18 cellular contexts compared by ENCODE assay signal in the genomic region with DNA sequence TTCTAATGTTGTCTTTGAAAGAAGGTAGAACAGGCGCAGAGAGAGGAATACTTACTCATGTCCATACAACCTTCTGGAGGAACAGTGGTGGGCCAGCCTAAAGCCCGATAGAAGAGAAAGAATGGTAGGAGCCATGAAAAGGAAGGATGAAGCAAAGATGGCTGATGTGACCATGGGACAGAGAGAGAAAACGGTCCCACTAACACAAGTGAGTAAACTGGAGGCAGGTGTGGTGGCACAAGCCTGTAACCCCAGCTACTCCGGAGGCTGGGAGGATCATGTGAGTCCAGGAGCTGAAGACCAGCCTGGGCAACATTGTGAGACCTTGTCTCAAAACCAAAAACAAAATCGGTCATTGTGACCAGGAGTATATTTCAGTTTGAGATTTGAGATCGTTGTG.
"Had no signal": no experiment of that assay in that cellular context is flagged by ENCODE, and none has a peak within 500 bp of the region (broad histone marks: within the 10 kb centered on the region; RNA-seq: fewer than 3 reads in every experiment).

No MANE protein-coding gene starts in this region.

- H3K4me3 ChIP-seq: psoas muscle, spleen, thoracic aorta, transverse colon had no signal

- H3K4me3 Mint-ChIP-seq: effector memory CD8-positive, alpha-beta T cell; natural killer cell; stimulated activated memory B cell treated with anti-CD40 and anti-IgM and Interleukin-4, amounts not matched to agents 10 μg/mL and 1 μg/mL and 100 μg/mL, for 72 hours; stimulated activated naive CD8-positive, alpha-beta T cell treated with anti-CD3 and anti-CD28 coated beads, Interleukin-15, Interleukin-2, amounts not matched to agents 100 ng/mL and 50 ng/mL, for 24 hours had no signal

- H3K27me3 ChIP-seq: spleen, transverse colon had no signal

- DNase-seq: cortex of kidney; effector memory CD8-positive, alpha-beta T cell; foreskin melanocyte; hippocampal formation; kidney glomerular epithelial cell; mammary epithelial cell; natural killer cell; psoas muscle; retina; spleen; stimulated activated CD4-positive, alpha-beta T cell treated with anti-CD3 and anti-CD28 coated beads, Interleukin-15, amount 100 ng/mL, for 24 hours; stimulated activated CD4-positive, alpha-beta T cell treated with anti-CD3 and anti-CD28 coated beads, Interleukin-1b, Interleukin-23, amount 100 ng/mL, for 48 hours; stimulated activated CD4-positive, alpha-beta T cell treated with anti-CD3 and anti-CD28 coated beads, Interleukin-4, amount 100 ng/mL, for 24 hours; transverse colon had no signal

- H3K27ac ChIP-seq: psoas muscle, spleen, thoracic aorta, transverse colon had no signal

- H3K36me3 Mint-ChIP-seq: natural killer cell; stimulated activated memory B cell treated with anti-CD40 and anti-IgM and Interleukin-4, amounts not matched to agents 10 μg/mL and 1 μg/mL and 100 μg/mL, for 72 hours had no signal

- H3K4me1 ChIP-seq: transverse colon had no signal

- H3K27ac Mint-ChIP-seq: effector memory CD8-positive, alpha-beta T cell; natural killer cell; stimulated activated memory B cell treated with anti-CD40 and anti-IgM and Interleukin-4, amounts not matched to agents 10 μg/mL and 1 μg/mL and 100 μg/mL, for 72 hours; stimulated activated naive CD8-positive, alpha-beta T cell treated with anti-CD3 and anti-CD28 coated beads, Interleukin-15, Interleukin-2, amounts not matched to agents 100 ng/mL and 50 ng/mL, for 24 hours had no signal

- H3K9me3 ChIP-seq: psoas muscle, thoracic aorta, transverse colon had no signal

- H3K9me3 Mint-ChIP-seq: effector memory CD8-positive, alpha-beta T cell; natural killer cell had no signal

- H3K4me1 Mint-ChIP-seq: natural killer cell; stimulated activated memory B cell treated with anti-CD40 and anti-IgM and Interleukin-4, amounts not matched to agents 10 μg/mL and 1 μg/mL and 100 μg/mL, for 72 hours had no signal

- H3K36me3 ChIP-seq: spleen, thoracic aorta, transverse colon had no signal

- ATAC-seq: effector memory CD8-positive, alpha-beta T cell; natural killer cell; psoas muscle; sciatic nerve; stimulated activated memory B cell treated with anti-CD40 and anti-IgM and Interleukin-4, amounts not matched to agents 10 μg/mL and 1 μg/mL and 100 μg/mL, for 72 hours had no signal
